34 cellular contexts compared by ENCODE assay signal in genomic region chr18:61082976-61083630, GRCh38.
"Had no signal": no experiment of that assay in that cellular context is flagged by ENCODE, and none has a peak within 500 bp of the region (broad histone marks: within the 10 kb centered on the region; RNA-seq: fewer than 3 reads in every experiment).

No MANE protein-coding gene starts in this region.

- H3K9me3 ChIP-seq: MG63 had no signal

- H3K9ac ChIP-seq: KMS-11 had no signal

- H3K4me2 ChIP-seq: KMS-11 had no signal

- DNase-seq: Karpas-422, Kasumi-1, KG1, MG63, MM.1S, MV-4-11, NCI-H1048, NCI-H1092, NCI-H1092 treated with DMSO at 0.1 percent for 48 hours, NCI-H1105, NCI-H1105 treated with DMSO at 0.1 percent for 48 hours, NCI-H1417, NCI-H1417 treated with DMSO at 0.1 percent for 48 hours, NCI-H1436, NCI-H1436 treated with DMSO at 0.1 percent for 48 hours, NCI-H146, NCI-H1694, NCI-H1694 treated with DMSO at 0.1 percent for 48 hours, NCI-H187, NCI-H187 treated with DMSO at 0.1 percent for 48 hours, NCI-H1930, NCI-H2029, NCI-H2029 treated with DMSO at 0.1 percent for 48 hours, NCI-H2081, NCI-H2081 treated with DMSO at 0.1 percent for 48 hours, NCI-H2107, NCI-H2171, NCI-H2171 treated with DMSO at 0.1 percent for 48 hours, NCI-H226, NCI-H345, NCI-H446, NCI-H446 treated with DMSO at 0.1 percent for 48 hours, NCI-H510A had no signal

- H3K4me3 ChIP-seq: MG63 had no signal

- H3K27me3 ChIP-seq: MG63 had no signal

- H3K27ac ChIP-seq: KMS-11 had no signal

- H3K36me3 ChIP-seq: MG63 had no signal
